ENCODE assay signal across 25 cellular contexts in genomic region chr2:42904576-42904876, GRCh38.
A peak's percentile ranks its signal among the peaks of the same experiment; 100 is the strongest.
DNase-seq lines count a peak whose midpoint lies in the region; ATAC-seq and TF ChIP-seq lines count a peak whose summit lies in the region.
"Had no signal": no experiment of that assay in that cellular context is flagged by ENCODE, and none has a peak within 500 bp of the region (broad histone marks: within the 10 kb centered on the region; RNA-seq: fewer than 3 reads in every experiment).

No MANE protein-coding gene starts in this region.

- no TSS peak for BruUV-seq in A673 (replicated peaks; lab: Mats Ljungman, UMichigan)

- H4K8ac ChIP-seq in trophoblast cell (ENCODE audit: low read depth, low read length) = no peak overlapping the region

- H3K14ac ChIP-seq in trophoblast cell (ENCODE audit: low read length) = peak overlapping the region; percentile 0

- H3K79me2 ChIP-seq in trophoblast cell (ENCODE audit: control insufficient read depth, insufficient read depth, low read length, poor library complexity) = no peaks in the 10 kb centered on the region

- H2BK5ac ChIP-seq in trophoblast cell (ENCODE audit: low read depth, low read length, poor library complexity) = no peak overlapping the region

- DNase-seq in right atrium auricular region (ENCODE audit: low spot score) = no peak
- DNase-seq in Right ventricle myocardium inferior (ENCODE audit: missing footprints) = no peak
- DNase-seq in epithelial cell of esophagus (ENCODE audit: low read depth) = peak; percentile 36
- DNase-seq in trophoblast cell = no peak
- DNase-seq in A673 (ENCODE audit: low spot score) = no peak
- DNase-seq in cortex of kidney (lab: John Stamatoyannopoulos, UW) = no peak
- DNase-seq: activated CD4-positive, alpha-beta T cell treated with anti-CD3 and anti-CD28 coated beads, Interleukin-2, amount 50 U/mL, for 1 hour; activated CD8-positive, alpha-beta memory T cell treated with anti-CD3 and anti-CD28 coated beads, Interleukin-2, amount 10 ng/mL, durations not matched to agents 7 days and 5 days; activated naive CD4-positive, alpha-beta T cell treated with anti-CD3 and anti-CD28 coated beads for 36 hours; activated T-cell treated with anti-CD3 and anti-CD28 coated beads, Interleukin-2, amount 50 U/mL, for 48 hours; HCEC 1CT; NCI-H2227 treated with DMSO at 0.1 percent for 48 hours; NCI-H526 treated with DMSO at 0.1 percent for 48 hours; nephron progenitor cell; pancreas; stimulated activated CD4-positive, alpha-beta T cell treated with anti-CD3 and anti-CD28 coated beads, Interleukin-12 subunit alpha, Interleukin-12 subunit beta, amount 100 ng/mL, for 4 hours; stimulated activated CD4-positive, alpha-beta T cell treated with anti-CD3 and anti-CD28 coated beads, Interleukin-4, amount 100 ng/mL, for 1 hour had no signal

- TF ChIP-seq CTCF in right atrium auricular region (IDR thresholded peaks at IDR 0.05) = no peak
- TF ChIP-seq CTCF in epithelial cell of esophagus (IDR thresholded peaks at IDR 0.05; ENCODE audit: insufficient read depth, low read depth, low read length, missing control alignments) = no peak
- TF ChIP-seq CTCF in A673 (conservative IDR thresholded peaks at IDR 0.05; ENCODE audit: low read depth, low read length) = no peak

- peak overlapping the region; percentile 23 for H2BK12ac ChIP-seq in trophoblast cell (ENCODE audit: low read length)

- H3K4ac ChIP-seq in trophoblast cell (ENCODE audit: low read depth, low read length) = no peak overlapping the region

- no peak overlapping the region for H3K23ac ChIP-seq in trophoblast cell (ENCODE audit: low read length)

- no peak overlapping the region for H2AK5ac ChIP-seq in trophoblast cell (ENCODE audit: low read length)

- no peak overlapping the region for H2BK120ac ChIP-seq in trophoblast cell (ENCODE audit: insufficient read depth, low read length, poor library complexity)

- H2AFZ ChIP-seq in trophoblast cell (ENCODE audit: insufficient read depth, low read length, poor library complexity) = no peak overlapping the region

- intact Hi-C loops in Right ventricle myocardium inferior (cut with DNase I) (no loop called here), A673 (cut with micrococcal nuclease; ENCODE audit: unreplicated experiment) (no loop called here)

- no peak overlapping the region for H3K18ac ChIP-seq in trophoblast cell (ENCODE audit: low read length)

- POLR2A ChIA-PET in A673 (lab: Charles Lee; ENCODE audit: low non-redundant PET) = no interaction called here

- no peak overlapping the region for H3K4me2 ChIP-seq in trophoblast cell (ENCODE audit: low read length)
- H3K4me2 ChIP-seq: A549, KMS-11 had no signal

- no peak overlapping the region for H3K4me3 ChIP-seq in right atrium auricular region
- no peak overlapping the region for H3K4me3 ChIP-seq in epithelial cell of esophagus (ENCODE audit: low read length)
- no peak overlapping the region for H3K4me3 ChIP-seq in trophoblast cell (ENCODE audit: low read depth, low read length)
- no peak overlapping the region for H3K4me3 ChIP-seq in A673 (ENCODE audit: low read depth, low read length, poor library complexity, severe bottlenecking)
- H3K4me3 ChIP-seq: A549, coronary artery, pancreas, SJCRH30 had no signal

- H3K27me3 ChIP-seq in right atrium auricular region (no peaks in the 10 kb centered on the region), trophoblast cell (ENCODE audit: insufficient read depth, low read length) (no peaks in the 10 kb centered on the region), A673 (replicated peaks; ENCODE audit: insufficient read depth, low read depth, low read length, poor library complexity) (no peaks in the 10 kb centered on the region)

- peaks cover 7% of the 10 kb centered on the region for H3K79me1 ChIP-seq in trophoblast cell (ENCODE audit: low read length)

- peaks cover 0 to 75% of the 10 kb centered on the region in 2 donors for H3K4me1 ChIP-seq in right atrium auricular region
- peaks cover 24 to 33% of the 10 kb centered on the region in 2 experiments for H3K4me1 ChIP-seq in trophoblast cell (ENCODE audit: control insufficient read depth in 1 of 2, insufficient read depth in 2 of 2, low read length in 2 of 2)
- peaks cover 40% of the 10 kb centered on the region for H3K4me1 ChIP-seq in A673 (ENCODE audit: insufficient read depth, low read length, poor library complexity, severe bottlenecking)

- CTCF ChIA-PET in A673 (lab: Charles Lee) = interaction anchor here (0.5 kb wide), 1 partner anchor 1033 kb away, joined by 4 read pairs; no protein-coding TSS in a partner anchor

- no peaks in the 10 kb centered on the region for H3K36me3 ChIP-seq in right atrium auricular region
- no peaks in the 10 kb centered on the region for H3K36me3 ChIP-seq in trophoblast cell (ENCODE audit: control insufficient read depth in 1 of 2, insufficient read depth in 2 of 2, low read length in 2 of 2)
- no peaks in the 10 kb centered on the region for H3K36me3 ChIP-seq in A673 (ENCODE audit: insufficient read depth, low read length, poor library complexity, severe bottlenecking)
- H3K36me3 ChIP-seq: pancreas, SJCRH30 had no signal

- H3K9me3 ChIP-seq in right atrium auricular region (no peaks in the 10 kb centered on the region), trophoblast cell (ENCODE audit: insufficient read depth, low read depth, low read length) (no peaks in the 10 kb centered on the region), A673 (ENCODE audit: low read depth, low read length, poor library complexity, severe bottlenecking) (no peaks in the 10 kb centered on the region)
- H3K9me3 ChIP-seq: A549, pancreas, SJCRH30 had no signal

- H3K27ac ChIP-seq in right atrium auricular region (peak overlapping the region; percentile 41 to 46), trophoblast cell (ENCODE audit: low read depth, low read length) (no peak overlapping the region), A673 (ENCODE audit: low read depth, low read length, poor library complexity, severe bottlenecking) (no peak overlapping the region)
- H3K27ac ChIP-seq: A549, KMS-11, pancreas, SJCRH30 had no signal

- H4K91ac ChIP-seq in trophoblast cell (ENCODE audit: low read depth, low read length) = peak overlapping the region; percentile 25

- H3K9ac ChIP-seq in trophoblast cell (ENCODE audit: low read length) = no peak overlapping the region
- H3K9ac ChIP-seq: KMS-11 had no signal

- no CpG with 5 or more reads among the region's 3 CpGs for WGBS in trophoblast cell (ENCODE audit: extremely low coverage, insufficient coverage, insufficient read length)

- no peak overlapping the region for H4K12ac ChIP-seq in trophoblast cell (ENCODE audit: low read depth, low read length)

- ATAC-seq in Right ventricle myocardium inferior (no peak), HG03025 (IDR thresholded peaks at IDR 0.05; ENCODE audit: low FRiP score, unreplicated experiment) (no peak), GM21737 (IDR thresholded peaks at IDR 0.05; ENCODE audit: unreplicated experiment) (no peak)
- ATAC-seq: A549; activated CD8-positive, alpha-beta memory T cell treated with anti-CD3 and anti-CD28 coated beads, Interleukin-2, amount 10 ng/mL, durations not matched to agents 7 days and 5 days; Panc1; WTC11 had no signal

Comparison
In these comparisons a context has a peak if more than half of its experiments do, and no peak if none do; other contexts are left out.
1. H3K27ac ChIP-seq: peak in right atrium auricular region (2 of 2); none in trophoblast cell (single experiment) and A673 (single experiment).